15 cellular contexts compared by ENCODE assay signal in genomic region chr12:130982565-130983225, GRCh38. TPM values are rescaled to one million over a fixed set of nuclear protein-coding genes. Genes with fewer than 3 reads are reported as not detected.
A peak's percentile ranks its signal among the peaks of the same experiment; 100 is the strongest.
DNase-seq lines count a peak whose midpoint lies in the region; ATAC-seq and TF ChIP-seq lines count a peak whose summit lies in the region.
"Had no signal": no experiment of that assay in that cellular context is flagged by ENCODE, and none has a peak within 500 bp of the region (broad histone marks: within the 10 kb centered on the region; RNA-seq: fewer than 3 reads in every experiment).

No MANE protein-coding gene starts in this region.

- peaks cover 13% of the 10 kb centered on the region for H3K4me1 ChIP-seq in cardiac muscle cell (ENCODE audit: low read depth)
- peaks cover 30% of the 10 kb centered on the region for H3K4me1 ChIP-seq in hepatocyte (ENCODE audit: insufficient read depth)

- CTCF ChIA-PET in activated B cell treated with CpG ODN at 0.5 μM for 24 hours (lab: Charles Lee) = no interaction called here

- peaks cover 49% of the 10 kb centered on the region for H3K4me1 Mint-ChIP-seq in activated B cell treated with CpG ODN at 0.5 μM for 24 hours
- H3K4me1 Mint-ChIP-seq: CD4-positive, CD25-positive, alpha-beta regulatory T cell had no signal

- H3K36me3 ChIP-seq in cardiac muscle cell (peaks cover 10% of the 10 kb centered on the region), hepatocyte (replicated peaks; ENCODE audit: insufficient read depth, low read depth) (no peaks in the 10 kb centered on the region)

- H3K4me2 ChIP-seq in hepatocyte = no peak overlapping the region
- H3K4me2 ChIP-seq: GM23338, PC-9 had no signal

- no peaks in the 10 kb centered on the region for H3K9me3 Mint-ChIP-seq in activated B cell treated with CpG ODN at 0.5 μM for 24 hours
- H3K9me3 Mint-ChIP-seq: GM23338 had no signal

- no peaks in the 10 kb centered on the region for H3K9me3 ChIP-seq in cardiac muscle cell (ENCODE audit: low read depth)
- no peaks in the 10 kb centered on the region for H3K9me3 ChIP-seq in hepatocyte (ENCODE audit: low read depth)

- no peak overlapping the region for H3K4me3 Mint-ChIP-seq in activated B cell treated with CpG ODN at 0.5 μM for 24 hours
- H3K4me3 Mint-ChIP-seq: CD4-positive, CD25-positive, alpha-beta regulatory T cell; GM23338 had no signal

- DNase-seq in cardiac muscle cell (ENCODE audit: low read depth in 1 of 2, low spot score in 1 of 2) (no peak), Right ventricle myocardium inferior (ENCODE audit: missing footprints) (no peak), activated B cell treated with CpG ODN at 0.5 μM for 24 hours (no peak), hepatocyte (ENCODE audit: low spot score) (no peak), ureter (ENCODE audit: low spot score) (peak; percentile 35), omental fat pad (ENCODE audit: low spot score) (no peak)
- DNase-seq: CD4-positive, CD25-positive, alpha-beta regulatory T cell; DMS53; NCI-H1092; NCI-H226; PC-9 had no signal

- H2AFZ ChIP-seq in hepatocyte = no peak overlapping the region
- H2AFZ ChIP-seq: GM23338, PC-9 had no signal

- no peaks in the 10 kb centered on the region for H3K79me2 ChIP-seq in hepatocyte

- WGBS in hepatocyte (ENCODE audit: low lambda C conversion rate, missing lambda C conversion rate) = 77% methylated on average over 11 of the region's 11 CpGs

- no peaks in the 10 kb centered on the region for H4K20me1 ChIP-seq in hepatocyte (ENCODE audit: insufficient read depth, poor library complexity, severe bottlenecking)

- ATAC-seq in Right ventricle myocardium inferior = no peak
- ATAC-seq in activated B cell treated with CpG ODN at 0.5 μM for 24 hours (ENCODE audit: low read depth) = no peak
- ATAC-seq in GM18868 (IDR thresholded peaks at IDR 0.05; ENCODE audit: unreplicated experiment) = no peak
- ATAC-seq in HG03354 (IDR thresholded peaks at IDR 0.05; ENCODE audit: poor library complexity, severe bottlenecking, unreplicated experiment) = no peak
- ATAC-seq in omental fat pad (ENCODE audit: low FRiP score) = no peak
- ATAC-seq: GM12878, GM23338 had no signal

- TF ChIP-seq CTCF in cardiac muscle cell (IDR thresholded peaks at IDR 0.05; ENCODE audit: low read depth, low read length) = no peak
- no peak for TF ChIP-seq CTCF in activated B cell treated with CpG ODN at 0.5 μM for 24 hours (IDR thresholded peaks at IDR 0.05)
- TF ChIP-seq CTCF in hepatocyte (IDR thresholded peaks at IDR 0.05; ENCODE audit: poor library complexity) = no peak
- no peak for TF ChIP-seq CTCF in omental fat pad (IDR thresholded peaks at IDR 0.05)

- H3K27ac ChIP-seq in cardiac muscle cell = peak overlapping the region; percentile 82
- H3K27ac ChIP-seq in hepatocyte = peak overlapping the region; percentile 77
- H3K27ac ChIP-seq: PC-9 had no signal

- POLR2A ChIA-PET in activated B cell treated with CpG ODN at 0.5 μM for 24 hours (lab: Charles Lee) = interaction anchor here (0.5 kb wide), 1 partner anchor 98 kb away, joined by 7 read pairs; no protein-coding TSS in a partner anchor

- H3K27me3 Mint-ChIP-seq in activated B cell treated with CpG ODN at 0.5 μM for 24 hours = peaks cover 7% of the 10 kb centered on the region

- H3K36me3 Mint-ChIP-seq in activated B cell treated with CpG ODN at 0.5 μM for 24 hours (ENCODE audit: low read depth) = no peaks in the 10 kb centered on the region
- H3K36me3 Mint-ChIP-seq: CD4-positive, CD25-positive, alpha-beta regulatory T cell had no signal

- no peaks in the 10 kb centered on the region for H3K9me2 ChIP-seq in hepatocyte (replicated peaks; ENCODE audit: insufficient read depth)

- H3K4me3 ChIP-seq in cardiac muscle cell = no peak overlapping the region
- no peak overlapping the region for H3K4me3 ChIP-seq in hepatocyte
- H3K4me3 ChIP-seq: GM12878, GM23338, PC-9 had no signal

- intact Hi-C loops in Right ventricle myocardium inferior (cut with DNase I) = no loop called here
- intact Hi-C loops in activated B cell treated with CpG ODN at 0.5 μM for 24 hours (cut with micrococcal nuclease) = loop anchor here (5.0 kb wide), 2 partner anchors 110 kb away; partner anchors contain the start of gene RAN

- H3K27ac Mint-ChIP-seq in activated B cell treated with CpG ODN at 0.5 μM for 24 hours = peak overlapping the region; percentile 50
- H3K27ac Mint-ChIP-seq: CD4-positive, CD25-positive, alpha-beta regulatory T cell; GM23338 had no signal

- H3K27me3 ChIP-seq in cardiac muscle cell (no peaks in the 10 kb centered on the region), hepatocyte (no peaks in the 10 kb centered on the region)

RNA-seq across cellular contexts. Expression of gene ADGRD1, which starts 29.0 kb away (rescaled TPM):
- total RNA-seq in cardiac muscle cell = 58.8 and 74.0 TPM in 2 replicates
- 66.6 and 76.2 TPM in 2 replicates for polyA plus RNA-seq in cardiac muscle cell
- total RNA-seq in Right ventricle myocardium inferior = 89.1 TPM
- total RNA-seq in activated B cell treated with CpG ODN at 0.5 μM for 24 hours = 0.46 and 0.47 TPM in 2 replicates
- total RNA-seq in hepatocyte = 14.2 and 18.5 TPM in 2 replicates
- polyA plus RNA-seq in hepatocyte = 12.7 and 18.1 TPM in 2 replicates
- total RNA-seq in ureter = 80.2 TPM
- 10 to 100 TPM; 34.3 to 98.6 (median 52.4) TPM for total RNA-seq in omental fat pad
- total RNA-seq: CD4-positive, CD25-positive, alpha-beta regulatory T cell; PC-9 had no signal
- polyA plus RNA-seq: GM23338 had no signal

Comparison
In these comparisons a context has a peak if more than half of its experiments do, and no peak if none do; other contexts are left out.
1. RNA of gene ADGRD1, which starts 29.0 kb away (total RNA-seq): 89.1 TPM in Right ventricle myocardium inferior (single experiment), 80.2 TPM in ureter (single experiment), 58.8 to 74.0 TPM in cardiac muscle cell, 34.3 to 98.6 TPM in omental fat pad and 14.2 to 18.5 TPM in hepatocyte; 0.46 to 0.47 TPM in activated B cell treated with CpG ODN at 0.5 μM for 24 hours; every median in the first group is over 10 times any median in the second.